Comparison of ENCODE assay signal across 23 cellular contexts in genomic region chr1:32948082-32948722, GRCh38. TPM values are rescaled to one million over a fixed set of nuclear protein-coding genes. Genes with fewer than 3 reads are reported as not detected.
DNase-seq lines count a peak whose midpoint lies in the region; ATAC-seq and TF ChIP-seq lines count a peak whose summit lies in the region.
"Had no signal": no experiment of that assay in that cellular context is flagged by ENCODE, and none has a peak within 500 bp of the region (broad histone marks: within the 10 kb centered on the region; RNA-seq: fewer than 3 reads in every experiment).

No MANE protein-coding gene starts in this region.

- H3K27ac Mint-ChIP-seq in T-helper 1 cell treated with Interleukin-12 subunit alpha and Interleukin-12 subunit beta and Interleukin-4 antibody, amounts not matched to agents 30 μg/mL and 1 μg/mL, for 36 hours: peak overlapping the region; percentile 1
- H3K27ac Mint-ChIP-seq in central memory CD8-positive, alpha-beta T cell (ENCODE audit: low read depth): peak overlapping the region; percentile 3
- H3K27ac Mint-ChIP-seq: activated naive CD4-positive, alpha-beta T cell treated with anti-CD3 and anti-CD28 coated beads for 36 hours; T-helper 2 cell treated with Interferon-gamma antibody and Interleukin-4, amounts not matched to agents 5 μg/mL and 100 μg/mL, for 36 hours had no signal

- no peak for ATAC-seq in central memory CD8-positive, alpha-beta T cell (replicated peaks; ENCODE audit: extremely low read depth, poor library complexity, severe bottlenecking)
- ATAC-seq in upper lobe of right lung: peak; percentile 62
- no peak for ATAC-seq in HG03460 (IDR thresholded peaks at IDR 0.05; ENCODE audit: unreplicated experiment)
- ATAC-seq in GM18867 (IDR thresholded peaks at IDR 0.05; ENCODE audit: unreplicated experiment): no peak

- H3K27ac ChIP-seq in upper lobe of right lung: peak overlapping the region; percentile 1
- H3K27ac ChIP-seq: testis had no signal

- H3K36me3 ChIP-seq in upper lobe of right lung: peaks cover 50% of the 10 kb centered on the region
- peaks cover 19% of the 10 kb centered on the region for H3K36me3 ChIP-seq in MG63

- DNase-seq in T-helper 1 cell (no peak), myocyte (ENCODE audit: low read depth) (peak; percentile 14), upper lobe of right lung (no peak), MG63 (no peak)
- no peak for DNase-seq in central memory CD8-positive, alpha-beta T cell (ENCODE audit: low spot score in 2 of 2)
- DNase-seq: 8988T; activated CD4-positive, alpha-beta T cell treated with anti-CD3 and anti-CD28 coated beads for 1 hour; activated naive CD4-positive, alpha-beta T cell treated with anti-CD3 and anti-CD28 coated beads for 36 hours; C1 segment of cervical spinal cord; DND-41; effector memory CD4-positive, alpha-beta T cell; H7; NCI-H1105; NCI-H2227 treated with DMSO at 0.1 percent for 48 hours; NK-92 treated with Interleukin-12 subunit alpha and Interleukin-12 subunit beta, amount 100 ng/mL, for 24 hours; retina; stimulated activated CD4-positive, alpha-beta T cell treated with anti-CD3 and anti-CD28 coated beads, Interleukin-1b, Interleukin-23, amount 100 ng/mL, for 48 hours; testis had no signal

- peaks cover 40% of the 10 kb centered on the region for H3K4me1 Mint-ChIP-seq in T-helper 1 cell treated with Interleukin-12 subunit alpha and Interleukin-12 subunit beta and Interleukin-4 antibody, amounts not matched to agents 30 μg/mL and 1 μg/mL, for 36 hours (ENCODE audit: low read depth)
- H3K4me1 Mint-ChIP-seq in central memory CD8-positive, alpha-beta T cell: peaks cover 15% of the 10 kb centered on the region

- H3K4me3 ChIP-seq in upper lobe of right lung (no peak overlapping the region), MG63 (no peak overlapping the region)
- H3K4me3 ChIP-seq: testis had no signal

- H3K36me3 Mint-ChIP-seq in T-helper 1 cell treated with Interleukin-12 subunit alpha and Interleukin-12 subunit beta and Interleukin-4 antibody, amounts not matched to agents 30 μg/mL and 1 μg/mL, for 36 hours (ENCODE audit: low read depth): peaks cover 49% of the 10 kb centered on the region
- H3K36me3 Mint-ChIP-seq in central memory CD8-positive, alpha-beta T cell (ENCODE audit: insufficient read depth): peaks cover 42% of the 10 kb centered on the region

- no peaks in the 10 kb centered on the region for H3K9me3 Mint-ChIP-seq in T-helper 1 cell treated with Interleukin-12 subunit alpha and Interleukin-12 subunit beta and Interleukin-4 antibody, amounts not matched to agents 30 μg/mL and 1 μg/mL, for 36 hours
- no peaks in the 10 kb centered on the region for H3K9me3 Mint-ChIP-seq in central memory CD8-positive, alpha-beta T cell
- H3K9me3 Mint-ChIP-seq: activated naive CD4-positive, alpha-beta T cell treated with anti-CD3 and anti-CD28 coated beads for 36 hours; nephron; T-helper 2 cell treated with Interferon-gamma antibody and Interleukin-4, amounts not matched to agents 5 μg/mL and 100 μg/mL, for 36 hours had no signal

- H3K4me1 ChIP-seq in upper lobe of right lung: peaks cover 15% of the 10 kb centered on the region
- H3K4me1 ChIP-seq: testis had no signal

- intact Hi-C loops in upper lobe of right lung (cut with DNase I): no loop called here

- no peak for TF ChIP-seq CTCF in upper lobe of right lung (IDR thresholded peaks at IDR 0.05)

- H3K9me3 ChIP-seq in upper lobe of right lung (no peaks in the 10 kb centered on the region), MG63 (no peaks in the 10 kb centered on the region)
- H3K9me3 ChIP-seq: testis had no signal

- H3K27me3 Mint-ChIP-seq in T-helper 1 cell treated with Interleukin-12 subunit alpha and Interleukin-12 subunit beta and Interleukin-4 antibody, amounts not matched to agents 30 μg/mL and 1 μg/mL, for 36 hours (ENCODE audit: low read depth): no peaks in the 10 kb centered on the region
- no peaks in the 10 kb centered on the region for H3K27me3 Mint-ChIP-seq in central memory CD8-positive, alpha-beta T cell

- no peak overlapping the region for H3K4me3 Mint-ChIP-seq in T-helper 1 cell treated with Interleukin-12 subunit alpha and Interleukin-12 subunit beta and Interleukin-4 antibody, amounts not matched to agents 30 μg/mL and 1 μg/mL, for 36 hours
- no peak overlapping the region for H3K4me3 Mint-ChIP-seq in central memory CD8-positive, alpha-beta T cell
- H3K4me3 Mint-ChIP-seq: activated naive CD4-positive, alpha-beta T cell treated with anti-CD3 and anti-CD28 coated beads for 36 hours; nephron; T-helper 2 cell treated with Interferon-gamma antibody and Interleukin-4, amounts not matched to agents 5 μg/mL and 100 μg/mL, for 36 hours had no signal

- H3K27me3 ChIP-seq in upper lobe of right lung: no peaks in the 10 kb centered on the region
- H3K27me3 ChIP-seq in MG63: no peaks in the 10 kb centered on the region
- H3K27me3 ChIP-seq: testis had no signal

RNA-seq across cellular contexts. Expression of gene RNF19B, which starts 16.4 kb away (rescaled TPM):
- total RNA-seq in myocyte (14.9 and 23.4 TPM in 2 replicates), upper lobe of right lung (34.3 TPM)
- 17.8 TPM for polyA plus RNA-seq in myocyte (2012)
- 5.0 and 6.9 TPM in 2 replicates for total RNA-seq in MG63 (2014; rRNA removed; shearing (Covaris generic); ENCODE audit: low replicate concordance)

RNA-seq across cellular contexts. Expression of gene TMEM54, which starts 47.0 kb away (rescaled TPM):
- total RNA-seq in myocyte (28.3 and 44.2 TPM in 2 replicates), upper lobe of right lung (41.9 TPM)
- 45.5 TPM for polyA plus RNA-seq in myocyte (2012)
- total RNA-seq in MG63 (2014; rRNA removed; shearing (Covaris generic); ENCODE audit: low replicate concordance): 6.3 and 30.7 TPM in 2 replicates
